Comparison of ENCODE assay signal across 1 cellular context in the genomic region with DNA sequence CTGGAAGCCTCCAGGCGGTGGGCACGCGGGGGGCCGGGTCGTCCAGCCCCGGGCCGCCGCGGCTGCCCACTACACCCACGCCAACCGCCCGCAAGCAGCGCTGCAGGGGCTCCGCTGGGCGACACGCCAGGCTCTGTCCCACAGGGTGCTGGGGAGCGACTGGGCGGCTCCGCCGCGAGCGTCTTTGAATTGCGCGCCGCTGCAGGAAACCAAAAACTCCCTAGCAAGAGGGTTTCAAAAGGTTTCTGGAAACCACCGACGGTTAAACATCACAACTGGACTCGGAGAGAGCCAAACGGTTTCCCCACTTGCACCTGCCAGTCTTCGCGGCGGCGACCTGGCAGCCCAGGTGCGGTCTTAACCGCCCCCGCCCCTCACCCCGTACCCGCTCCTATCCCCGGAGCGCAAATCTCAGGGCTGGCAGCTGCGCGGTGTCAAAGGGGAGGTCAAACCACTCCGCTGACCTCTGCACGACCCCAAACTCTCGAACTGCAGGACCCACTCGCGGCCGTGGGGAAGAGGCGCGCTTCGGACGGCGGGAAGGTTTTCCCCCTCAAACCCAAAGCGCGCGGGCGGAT.
TF ChIP-seq lines count a peak whose summit lies in the region.

No MANE protein-coding gene starts in this region.

TF ChIP-seq in GM12878, 131 proteins besides CTCF, POLR2A, EP300 and RAD21 (continued from another document and continues in another):
- TF ChIP-seq, protein P1, sequence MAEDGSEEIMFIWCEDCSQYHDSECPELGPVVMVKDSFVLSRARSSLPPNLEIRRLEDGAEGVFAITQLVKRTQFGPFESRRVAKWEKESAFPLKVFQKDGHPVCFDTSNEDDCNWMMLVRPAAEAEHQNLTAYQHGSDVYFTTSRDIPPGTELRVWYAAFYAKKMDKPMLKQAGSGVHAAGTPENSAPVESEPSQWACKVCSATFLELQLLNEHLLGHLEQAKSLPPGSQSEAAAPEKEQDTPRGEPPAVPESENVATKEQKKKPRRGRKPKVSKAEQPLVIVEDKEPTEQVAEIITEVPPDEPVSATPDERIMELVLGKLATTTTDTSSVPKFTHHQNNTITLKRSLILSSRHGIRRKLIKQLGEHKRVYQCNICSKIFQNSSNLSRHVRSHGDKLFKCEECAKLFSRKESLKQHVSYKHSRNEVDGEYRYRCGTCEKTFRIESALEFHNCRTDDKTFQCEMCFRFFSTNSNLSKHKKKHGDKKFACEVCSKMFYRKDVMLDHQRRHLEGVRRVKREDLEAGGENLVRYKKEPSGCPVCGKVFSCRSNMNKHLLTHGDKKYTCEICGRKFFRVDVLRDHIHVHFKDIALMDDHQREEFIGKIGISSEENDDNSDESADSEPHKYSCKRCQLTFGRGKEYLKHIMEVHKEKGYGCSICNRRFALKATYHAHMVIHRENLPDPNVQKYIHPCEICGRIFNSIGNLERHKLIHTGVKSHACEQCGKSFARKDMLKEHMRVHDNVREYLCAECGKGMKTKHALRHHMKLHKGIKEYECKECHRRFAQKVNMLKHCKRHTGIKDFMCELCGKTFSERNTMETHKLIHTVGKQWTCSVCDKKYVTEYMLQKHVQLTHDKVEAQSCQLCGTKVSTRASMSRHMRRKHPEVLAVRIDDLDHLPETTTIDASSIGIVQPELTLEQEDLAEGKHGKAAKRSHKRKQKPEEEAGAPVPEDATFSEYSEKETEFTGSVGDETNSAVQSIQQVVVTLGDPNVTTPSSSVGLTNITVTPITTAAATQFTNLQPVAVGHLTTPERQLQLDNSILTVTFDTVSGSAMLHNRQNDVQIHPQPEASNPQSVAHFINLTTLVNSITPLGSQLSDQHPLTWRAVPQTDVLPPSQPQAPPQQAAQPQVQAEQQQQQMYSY (CRISPR knock-in tag; IDR thresholded peaks at IDR 0.05), result no peak
- TF ChIP-seq ATF7 (IDR thresholded peaks at IDR 0.05; ENCODE audit: low read depth), result no peak
- TF ChIP-seq, protein P2, sequence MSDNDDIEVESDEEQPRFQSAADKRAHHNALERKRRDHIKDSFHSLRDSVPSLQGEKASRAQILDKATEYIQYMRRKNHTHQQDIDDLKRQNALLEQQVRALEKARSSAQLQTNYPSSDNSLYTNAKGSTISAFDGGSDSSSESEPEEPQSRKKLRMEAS (IDR thresholded peaks at IDR 0.05; ENCODE audit: low read depth, low read length), result no peak
- TF ChIP-seq SIN3A (IDR thresholded peaks at IDR 0.05; ENCODE audit: low read depth, low read length), result peak; percentile 92
- no peak for TF ChIP-seq ZNF274 (IDR thresholded peaks at IDR 0.05; ENCODE audit: insufficient read depth, insufficient read length)
- peak; percentile 97 for TF ChIP-seq NR2F1 (conservative IDR thresholded peaks at IDR 0.05)
- TF ChIP-seq, protein P3, sequence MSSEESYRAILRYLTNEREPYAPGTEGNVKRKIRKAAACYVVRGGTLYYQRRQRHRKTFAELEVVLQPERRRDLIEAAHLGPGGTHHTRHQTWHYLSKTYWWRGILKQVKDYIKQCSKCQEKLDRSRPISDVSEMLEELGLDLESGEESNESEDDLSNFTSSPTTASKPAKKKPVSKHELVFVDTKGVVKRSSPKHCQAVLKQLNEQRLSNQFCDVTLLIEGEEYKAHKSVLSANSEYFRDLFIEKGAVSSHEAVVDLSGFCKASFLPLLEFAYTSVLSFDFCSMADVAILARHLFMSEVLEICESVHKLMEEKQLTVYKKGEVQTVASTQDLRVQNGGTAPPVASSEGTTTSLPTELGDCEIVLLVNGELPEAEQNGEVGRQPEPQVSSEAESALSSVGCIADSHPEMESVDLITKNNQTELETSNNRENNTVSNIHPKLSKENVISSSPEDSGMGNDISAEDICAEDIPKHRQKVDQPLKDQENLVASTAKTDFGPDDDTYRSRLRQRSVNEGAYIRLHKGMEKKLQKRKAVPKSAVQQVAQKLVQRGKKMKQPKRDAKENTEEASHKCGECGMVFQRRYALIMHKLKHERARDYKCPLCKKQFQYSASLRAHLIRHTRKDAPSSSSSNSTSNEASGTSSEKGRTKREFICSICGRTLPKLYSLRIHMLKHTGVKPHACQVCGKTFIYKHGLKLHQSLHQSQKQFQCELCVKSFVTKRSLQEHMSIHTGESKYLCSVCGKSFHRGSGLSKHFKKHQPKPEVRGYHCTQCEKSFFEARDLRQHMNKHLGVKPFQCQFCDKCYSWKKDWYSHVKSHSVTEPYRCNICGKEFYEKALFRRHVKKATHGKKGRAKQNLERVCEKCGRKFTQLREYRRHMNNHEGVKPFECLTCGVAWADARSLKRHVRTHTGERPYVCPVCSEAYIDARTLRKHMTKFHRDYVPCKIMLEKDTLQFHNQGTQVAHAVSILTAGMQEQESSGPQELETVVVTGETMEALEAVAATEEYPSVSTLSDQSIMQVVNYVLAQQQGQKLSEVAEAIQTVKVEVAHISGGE (CRISPR knock-in tag; IDR thresholded peaks at IDR 0.05), result no peak
- TF ChIP-seq, protein P4, sequence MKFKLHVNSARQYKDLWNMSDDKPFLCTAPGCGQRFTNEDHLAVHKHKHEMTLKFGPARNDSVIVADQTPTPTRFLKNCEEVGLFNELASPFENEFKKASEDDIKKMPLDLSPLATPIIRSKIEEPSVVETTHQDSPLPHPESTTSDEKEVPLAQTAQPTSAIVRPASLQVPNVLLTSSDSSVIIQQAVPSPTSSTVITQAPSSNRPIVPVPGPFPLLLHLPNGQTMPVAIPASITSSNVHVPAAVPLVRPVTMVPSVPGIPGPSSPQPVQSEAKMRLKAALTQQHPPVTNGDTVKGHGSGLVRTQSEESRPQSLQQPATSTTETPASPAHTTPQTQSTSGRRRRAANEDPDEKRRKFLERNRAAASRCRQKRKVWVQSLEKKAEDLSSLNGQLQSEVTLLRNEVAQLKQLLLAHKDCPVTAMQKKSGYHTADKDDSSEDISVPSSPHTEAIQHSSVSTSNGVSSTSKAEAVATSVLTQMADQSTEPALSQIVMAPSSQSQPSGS (IDR thresholded peaks at IDR 0.05; ENCODE audit: low read length), result no peak
- no peak for TF ChIP-seq NR2C2 (IDR thresholded peaks at IDR 0.05; ENCODE audit: borderline replicate concordance, control insufficient read depth, insufficient read length, low read depth)
- no peak for TF ChIP-seq ZZZ3 (IDR thresholded peaks at IDR 0.05; ENCODE audit: control insufficient read depth, insufficient read length, low read depth)
- TF ChIP-seq CREB1 (IDR thresholded peaks at IDR 0.05; ENCODE audit: low read depth), result 0 out of 2 replicates have a peak, but pooled peaks have one; percentile 7
- peak; percentile 72; the same call in 1 of the 2 replicates for TF ChIP-seq TCF3 (IDR thresholded peaks at IDR 0.05; ENCODE audit: borderline replicate concordance, insufficient read depth, low read depth, low read length)
- peak; percentile 23; the same call in 1 of the 2 replicates for TF ChIP-seq BCL11A (IDR thresholded peaks at IDR 0.05; ENCODE audit: low read depth, low read length)
- TF ChIP-seq RUNX3 (IDR thresholded peaks at IDR 0.05; ENCODE audit: low read length), result peak; percentile 72
- TF ChIP-seq, protein P5, sequence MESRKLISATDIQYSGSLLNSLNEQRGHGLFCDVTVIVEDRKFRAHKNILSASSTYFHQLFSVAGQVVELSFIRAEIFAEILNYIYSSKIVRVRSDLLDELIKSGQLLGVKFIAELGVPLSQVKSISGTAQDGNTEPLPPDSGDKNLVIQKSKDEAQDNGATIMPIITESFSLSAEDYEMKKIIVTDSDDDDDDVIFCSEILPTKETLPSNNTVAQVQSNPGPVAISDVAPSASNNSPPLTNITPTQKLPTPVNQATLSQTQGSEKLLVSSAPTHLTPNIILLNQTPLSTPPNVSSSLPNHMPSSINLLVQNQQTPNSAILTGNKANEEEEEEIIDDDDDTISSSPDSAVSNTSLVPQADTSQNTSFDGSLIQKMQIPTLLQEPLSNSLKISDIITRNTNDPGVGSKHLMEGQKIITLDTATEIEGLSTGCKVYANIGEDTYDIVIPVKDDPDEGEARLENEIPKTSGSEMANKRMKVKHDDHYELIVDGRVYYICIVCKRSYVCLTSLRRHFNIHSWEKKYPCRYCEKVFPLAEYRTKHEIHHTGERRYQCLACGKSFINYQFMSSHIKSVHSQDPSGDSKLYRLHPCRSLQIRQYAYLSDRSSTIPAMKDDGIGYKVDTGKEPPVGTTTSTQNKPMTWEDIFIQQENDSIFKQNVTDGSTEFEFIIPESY (IDR thresholded peaks at IDR 0.05), result no peak
- TF ChIP-seq NBN (IDR thresholded peaks at IDR 0.05), result peak; percentile 27
- TF ChIP-seq, protein P6, sequence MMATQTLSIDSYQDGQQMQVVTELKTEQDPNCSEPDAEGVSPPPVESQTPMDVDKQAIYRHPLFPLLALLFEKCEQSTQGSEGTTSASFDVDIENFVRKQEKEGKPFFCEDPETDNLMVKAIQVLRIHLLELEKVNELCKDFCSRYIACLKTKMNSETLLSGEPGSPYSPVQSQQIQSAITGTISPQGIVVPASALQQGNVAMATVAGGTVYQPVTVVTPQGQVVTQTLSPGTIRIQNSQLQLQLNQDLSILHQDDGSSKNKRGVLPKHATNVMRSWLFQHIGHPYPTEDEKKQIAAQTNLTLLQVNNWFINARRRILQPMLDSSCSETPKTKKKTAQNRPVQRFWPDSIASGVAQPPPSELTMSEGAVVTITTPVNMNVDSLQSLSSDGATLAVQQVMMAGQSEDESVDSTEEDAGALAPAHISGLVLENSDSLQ (IDR thresholded peaks at IDR 0.05), result peak; percentile 71
- TF ChIP-seq CBX5 (IDR thresholded peaks at IDR 0.05; ENCODE audit: low read depth), result no peak
- TF ChIP-seq, protein P7, sequence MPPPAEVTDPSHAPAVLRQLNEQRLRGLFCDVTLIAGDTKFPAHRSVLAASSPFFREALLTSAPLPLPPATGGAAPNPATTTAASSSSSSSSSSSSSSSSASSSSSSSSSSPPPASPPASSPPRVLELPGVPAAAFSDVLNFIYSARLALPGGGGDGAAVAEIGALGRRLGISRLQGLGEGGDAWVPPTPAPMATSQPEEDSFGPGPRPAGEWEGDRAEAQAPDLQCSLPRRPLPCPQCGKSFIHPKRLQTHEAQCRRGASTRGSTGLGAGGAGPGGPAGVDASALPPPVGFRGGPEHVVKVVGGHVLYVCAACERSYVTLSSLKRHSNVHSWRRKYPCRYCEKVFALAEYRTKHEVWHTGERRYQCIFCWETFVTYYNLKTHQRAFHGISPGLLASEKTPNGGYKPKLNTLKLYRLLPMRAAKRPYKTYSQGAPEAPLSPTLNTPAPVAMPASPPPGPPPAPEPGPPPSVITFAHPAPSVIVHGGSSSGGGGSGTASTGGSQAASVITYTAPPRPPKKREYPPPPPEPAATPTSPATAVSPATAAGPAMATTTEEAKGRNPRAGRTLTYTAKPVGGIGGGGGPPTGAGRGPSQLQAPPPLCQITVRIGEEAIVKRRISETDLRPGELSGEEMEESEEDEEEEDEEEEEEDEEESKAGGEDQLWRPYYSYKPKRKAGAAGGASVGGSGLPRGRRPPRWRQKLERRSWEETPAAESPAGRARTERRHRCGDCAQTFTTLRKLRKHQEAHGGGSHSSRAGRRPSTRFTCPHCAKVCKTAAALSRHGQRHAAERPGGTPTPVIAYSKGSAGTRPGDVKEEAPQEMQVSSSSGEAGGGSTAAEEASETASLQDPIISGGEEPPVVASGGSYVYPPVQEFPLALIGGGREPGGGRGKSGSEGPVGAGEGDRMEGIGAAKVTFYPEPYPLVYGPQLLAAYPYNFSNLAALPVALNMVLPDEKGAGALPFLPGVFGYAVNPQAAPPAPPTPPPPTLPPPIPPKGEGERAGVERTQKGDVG (CRISPR knock-in tag; IDR thresholded peaks at IDR 0.05), result no peak
- peak; percentile 82; the same call in 1 of the 2 replicates for TF ChIP-seq BACH1 (IDR thresholded peaks at IDR 0.05; ENCODE audit: borderline replicate concordance)
- TF ChIP-seq DPF2 (IDR thresholded peaks at IDR 0.05), result peak; percentile 34
- no peak for TF ChIP-seq WRNIP1 (IDR thresholded peaks at IDR 0.05; ENCODE audit: borderline replicate concordance, low read depth, low read length)
- TF ChIP-seq, protein P8, sequence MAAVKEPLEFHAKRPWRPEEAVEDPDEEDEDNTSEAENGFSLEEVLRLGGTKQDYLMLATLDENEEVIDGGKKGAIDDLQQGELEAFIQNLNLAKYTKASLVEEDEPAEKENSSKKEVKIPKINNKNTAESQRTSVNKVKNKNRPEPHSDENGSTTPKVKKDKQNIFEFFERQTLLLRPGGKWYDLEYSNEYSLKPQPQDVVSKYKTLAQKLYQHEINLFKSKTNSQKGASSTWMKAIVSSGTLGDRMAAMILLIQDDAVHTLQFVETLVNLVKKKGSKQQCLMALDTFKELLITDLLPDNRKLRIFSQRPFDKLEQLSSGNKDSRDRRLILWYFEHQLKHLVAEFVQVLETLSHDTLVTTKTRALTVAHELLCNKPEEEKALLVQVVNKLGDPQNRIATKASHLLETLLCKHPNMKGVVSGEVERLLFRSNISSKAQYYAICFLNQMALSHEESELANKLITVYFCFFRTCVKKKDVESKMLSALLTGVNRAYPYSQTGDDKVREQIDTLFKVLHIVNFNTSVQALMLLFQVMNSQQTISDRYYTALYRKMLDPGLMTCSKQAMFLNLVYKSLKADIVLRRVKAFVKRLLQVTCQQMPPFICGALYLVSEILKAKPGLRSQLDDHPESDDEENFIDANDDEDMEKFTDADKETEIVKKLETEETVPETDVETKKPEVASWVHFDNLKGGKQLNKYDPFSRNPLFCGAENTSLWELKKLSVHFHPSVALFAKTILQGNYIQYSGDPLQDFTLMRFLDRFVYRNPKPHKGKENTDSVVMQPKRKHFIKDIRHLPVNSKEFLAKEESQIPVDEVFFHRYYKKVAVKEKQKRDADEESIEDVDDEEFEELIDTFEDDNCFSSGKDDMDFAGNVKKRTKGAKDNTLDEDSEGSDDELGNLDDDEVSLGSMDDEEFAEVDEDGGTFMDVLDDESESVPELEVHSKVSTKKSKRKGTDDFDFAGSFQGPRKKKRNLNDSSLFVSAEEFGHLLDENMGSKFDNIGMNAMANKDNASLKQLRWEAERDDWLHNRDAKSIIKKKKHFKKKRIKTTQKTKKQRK (IDR thresholded peaks at IDR 0.05; ENCODE audit: low read depth, low read length), result no peak
- TF ChIP-seq, protein P9, sequence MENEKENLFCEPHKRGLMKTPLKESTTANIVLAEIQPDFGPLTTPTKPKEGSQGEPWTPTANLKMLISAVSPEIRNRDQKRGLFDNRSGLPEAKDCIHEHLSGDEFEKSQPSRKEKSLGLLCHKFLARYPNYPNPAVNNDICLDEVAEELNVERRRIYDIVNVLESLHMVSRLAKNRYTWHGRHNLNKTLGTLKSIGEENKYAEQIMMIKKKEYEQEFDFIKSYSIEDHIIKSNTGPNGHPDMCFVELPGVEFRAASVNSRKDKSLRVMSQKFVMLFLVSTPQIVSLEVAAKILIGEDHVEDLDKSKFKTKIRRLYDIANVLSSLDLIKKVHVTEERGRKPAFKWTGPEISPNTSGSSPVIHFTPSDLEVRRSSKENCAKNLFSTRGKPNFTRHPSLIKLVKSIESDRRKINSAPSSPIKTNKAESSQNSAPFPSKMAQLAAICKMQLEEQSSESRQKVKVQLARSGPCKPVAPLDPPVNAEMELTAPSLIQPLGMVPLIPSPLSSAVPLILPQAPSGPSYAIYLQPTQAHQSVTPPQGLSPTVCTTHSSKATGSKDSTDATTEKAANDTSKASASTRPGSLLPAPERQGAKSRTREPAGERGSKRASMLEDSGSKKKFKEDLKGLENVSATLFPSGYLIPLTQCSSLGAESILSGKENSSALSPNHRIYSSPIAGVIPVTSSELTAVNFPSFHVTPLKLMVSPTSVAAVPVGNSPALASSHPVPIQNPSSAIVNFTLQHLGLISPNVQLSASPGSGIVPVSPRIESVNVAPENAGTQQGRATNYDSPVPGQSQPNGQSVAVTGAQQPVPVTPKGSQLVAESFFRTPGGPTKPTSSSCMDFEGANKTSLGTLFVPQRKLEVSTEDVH (IDR thresholded peaks at IDR 0.05; ENCODE audit: low read depth, partially characterized antibody), result no peak
- TF ChIP-seq CBX3 (IDR thresholded peaks at IDR 0.05; ENCODE audit: borderline replicate concordance, low read depth), result no peak
